8 cellular contexts compared by ENCODE assay signal in the genomic region with DNA sequence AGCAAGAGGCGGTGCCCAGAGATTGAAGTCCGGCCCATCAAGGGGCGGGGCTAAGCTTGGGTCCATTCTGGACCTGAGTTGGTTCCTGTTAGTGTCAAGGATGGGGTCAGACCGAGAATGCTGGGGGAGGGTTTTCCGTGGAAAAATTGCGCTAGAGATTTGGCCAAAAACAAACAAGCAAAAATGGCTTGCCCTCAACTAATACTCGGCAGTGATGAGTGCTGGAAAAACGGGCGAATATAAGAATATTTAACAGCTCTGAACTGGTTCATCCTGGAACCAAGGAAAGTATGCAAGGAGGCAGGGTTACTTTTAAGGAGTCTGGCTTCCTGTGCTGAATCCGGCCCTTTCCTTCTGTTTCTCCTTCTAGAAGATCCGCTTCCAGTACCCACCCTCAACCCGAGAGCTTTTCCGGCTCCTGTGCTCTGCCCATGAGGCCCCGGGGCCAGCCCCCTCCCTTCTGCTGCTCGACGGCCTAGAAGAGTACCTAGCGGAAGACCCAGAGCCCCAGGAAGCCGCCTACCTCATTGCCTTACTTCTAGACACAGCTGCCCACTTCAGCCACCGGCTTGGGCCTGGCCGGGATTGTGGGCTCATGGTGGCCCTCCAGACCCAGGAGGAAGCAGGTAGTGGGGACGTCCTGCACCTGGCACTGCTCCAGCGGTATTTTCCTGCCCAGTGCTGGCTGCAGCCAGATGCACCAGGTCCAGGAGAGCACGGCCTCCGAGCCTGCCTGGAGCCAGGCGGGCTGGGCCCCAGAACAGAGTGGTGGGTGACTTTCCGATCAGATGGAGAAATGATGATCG. TPM values are rescaled to one million over a fixed set of nuclear protein-coding genes. Genes with fewer than 3 reads are reported as not detected.
A peak's percentile ranks its signal among the peaks of the same experiment; 100 is the strongest.
DNase-seq lines count a peak whose midpoint lies in the region; FAIRE-seq and TF ChIP-seq lines count a peak whose summit lies in the region.

No MANE protein-coding gene starts in this region.

- H3K27ac ChIP-seq in keratinocyte (ENCODE audit: control insufficient read depth, insufficient read depth, low read length): peak overlapping the region; percentile 94

- H3K36me3 ChIP-seq in keratinocyte (ENCODE audit: control insufficient read depth in 2 of 2, extremely low read depth in 1 of 2, insufficient read depth in 2 of 2, low read length in 2 of 2): no peaks in the 10 kb centered on the region

- no peaks in the 10 kb centered on the region for H4K20me1 ChIP-seq in keratinocyte (ENCODE audit: control insufficient read depth, extremely low read depth, insufficient read depth, low read length)

- H3K27me3 ChIP-seq in keratinocyte (ENCODE audit: control insufficient read depth, extremely low read depth, insufficient read depth, low read length): no peaks in the 10 kb centered on the region

- peak overlapping the region; percentile 73 for H2AFZ ChIP-seq in keratinocyte (ENCODE audit: control insufficient read depth, low read length)

- H3K4me1 ChIP-seq in keratinocyte (ENCODE audit: control insufficient read depth, extremely low read depth, insufficient read depth, low read length): peaks cover 39% of the 10 kb centered on the region

- in situ Hi-C loops in KBM-7 (cut with MboI; ENCODE audit: low pct_unique_long_range_greater_than_20kb, low sequenced_read_pairs): no loop called here
- in situ Hi-C loops in astrocyte of the spinal cord (cut with HindIII; ENCODE audit: low sequenced_read_pairs): no loop called here

- TF ChIP-seq CTCF in astrocyte of the spinal cord (IDR thresholded peaks at IDR 0.05; ENCODE audit: low read depth, low read length): no peak
- TF ChIP-seq CTCF in keratinocyte (optimal IDR thresholded peaks at IDR 0.05 in 1 of 3, IDR thresholded peaks at IDR 0.05 in 1 of 3, conservative IDR thresholded peaks at IDR 0.05 in 1 of 3; ENCODE audit: extremely low read depth in 1 of 3, insufficient read depth in 2 of 3, low read length in 3 of 3): no peak

- H3K4me3 ChIP-seq in astrocyte of the spinal cord (ENCODE audit: low read depth, low read length): peak overlapping the region; percentile 74
- H3K4me3 ChIP-seq in keratinocyte (ENCODE audit: control insufficient read depth in 2 of 3, extremely low read depth in 1 of 3, insufficient read depth in 2 of 3, low read depth in 1 of 3, low read length in 3 of 3): peak overlapping the region; percentile 47 to 82 (median 81)

- H3K9me1 ChIP-seq in keratinocyte (ENCODE audit: control insufficient read depth, extremely low read depth, insufficient read depth, low read length): peaks cover 7% of the 10 kb centered on the region

- H3K79me2 ChIP-seq in keratinocyte (ENCODE audit: control insufficient read depth, insufficient read depth, low read length): peaks cover 4% of the 10 kb centered on the region

- no peak for FAIRE-seq in keratinocyte (lab: Jason Lieb, UNC)

- DNase-seq in DMS79 (lab: John Stamatoyannopoulos, UW) (peak; percentile 54), KBM-7 (peak; percentile 84), T-helper 9 cell (peak; percentile 56), astrocyte of the spinal cord (ENCODE audit: low read depth, low spot score) (no peak), keratinocyte (ENCODE audit: low read depth, low spot score) (no peak), NCI-H2171 treated with DMSO at 0.1 percent for 48 hours (lab: John Stamatoyannopoulos, UW) (no peak), midbrain (lab: John Stamatoyannopoulos, UW) (no peak)
- DNase-seq in stimulated activated CD4-positive, alpha-beta T cell treated with anti-CD3 and anti-CD28 coated beads, TNF-alpha, amount 100 ng/mL, for 24 hours (ENCODE audit: low read depth in 3 of 3): peak; percentile 25 to 64 (median 38)

- dilution Hi-C loops in keratinocyte (cut with MboI; ENCODE audit: extremely low pct_ligation_motif_present, low sequenced_read_pairs): no loop called here

- H3K9ac ChIP-seq in keratinocyte (ENCODE audit: control insufficient read depth, extremely low read depth, insufficient read depth, low read length): peak overlapping the region; percentile 94

- no peaks in the 10 kb centered on the region for H3K9me3 ChIP-seq in keratinocyte (ENCODE audit: control insufficient read depth, low read depth, low read length)

- peak overlapping the region; percentile 88 for H3K4me2 ChIP-seq in keratinocyte (ENCODE audit: control insufficient read depth, extremely low read depth, insufficient read depth, low read depth, low read length)

RNA-seq across cellular contexts. Expression of a gene that starts 0.9 kb away (rescaled TPM):
- 2.1 to 2.5 TPM (median 2.2 TPM) in 3 replicates for polyA plus RNA-seq in keratinocyte
- polyA plus RNA-seq in keratinocyte (2011; ENCODE audit: low read depth): 0.62 TPM
- polyA plus RNA-seq in keratinocyte (2011; cell fraction: cytosol; rRNA removed): 1.4 and 2.0 TPM in 2 replicates
- polyA plus RNA-seq in keratinocyte (2011; cell fraction: nucleus; rRNA removed): 2.1 and 2.3 TPM in 2 replicates
- polyA plus RNA-seq in keratinocyte (2012; ENCODE audit: low replicate concordance): 2.1 and 3.2 TPM in 2 replicates
- polyA minus RNA-seq in keratinocyte: 0.77 to 1.4 TPM (median 1.1 TPM) in 3 replicates
- polyA minus RNA-seq in keratinocyte (2011; cell fraction: cytosol; rRNA and poly(A)+ RNA removed): not detected
- 0.53 and 0.54 TPM in 2 replicates for polyA minus RNA-seq in keratinocyte (2011; cell fraction: nucleus; rRNA and poly(A)+ RNA removed)

RNA-seq across cellular contexts. Expression of a gene that starts 8.8 kb away (rescaled TPM):
- 0.68 to 0.94 TPM (median 0.85 TPM) in 3 replicates for polyA plus RNA-seq in keratinocyte
- polyA plus RNA-seq in keratinocyte (2011; ENCODE audit: low read depth): 0.17 TPM
- 0.41 and 0.95 TPM in 2 replicates for polyA plus RNA-seq in keratinocyte (2011; cell fraction: cytosol; rRNA removed)
- 0.80 and 1.5 TPM in 2 replicates for polyA plus RNA-seq in keratinocyte (2011; cell fraction: nucleus; rRNA removed)
- 0.71 and 1.0 TPM in 2 replicates for polyA plus RNA-seq in keratinocyte (2012; ENCODE audit: low replicate concordance)
- polyA minus RNA-seq in keratinocyte: 0.26 to 0.52 TPM (median 0.43 TPM) in 3 replicates
- polyA minus RNA-seq in keratinocyte (2011; cell fraction: cytosol; rRNA and poly(A)+ RNA removed): 3.3 TPM
- 0.31 and 0.63 TPM in 2 replicates for polyA minus RNA-seq in keratinocyte (2011; cell fraction: nucleus; rRNA and poly(A)+ RNA removed)

RNA-seq across cellular contexts. Expression of a gene that starts 20.1 kb away (rescaled TPM):
- 3.5 to 9.1 TPM (median 5.7 TPM) in 3 replicates for polyA plus RNA-seq in keratinocyte
- 1.7 TPM for polyA plus RNA-seq in keratinocyte (2011; ENCODE audit: low read depth)
- 5.9 and 12.7 TPM in 2 replicates for polyA plus RNA-seq in keratinocyte (2011; cell fraction: cytosol; rRNA removed)
- 14.4 and 18.4 TPM in 2 replicates for polyA plus RNA-seq in keratinocyte (2011; cell fraction: nucleus; rRNA removed)
- polyA plus RNA-seq in keratinocyte (2012; ENCODE audit: low replicate concordance): 14.6 and 28.9 TPM in 2 replicates
- 5.0 to 12.7 TPM (median 7.2 TPM) in 3 replicates for polyA minus RNA-seq in keratinocyte
- 15.7 TPM for polyA minus RNA-seq in keratinocyte (2011; cell fraction: cytosol; rRNA and poly(A)+ RNA removed)
- 5.4 and 7.9 TPM in 2 replicates for polyA minus RNA-seq in keratinocyte (2011; cell fraction: nucleus; rRNA and poly(A)+ RNA removed)

RNA-seq across cellular contexts. Expression of a gene that starts 29.0 kb away (rescaled TPM):
- 6.4 to 9.1 TPM (median 7.5 TPM) in 3 replicates for polyA plus RNA-seq in keratinocyte
- polyA plus RNA-seq in keratinocyte (2011; ENCODE audit: low read depth): 7.4 TPM
- polyA plus RNA-seq in keratinocyte (2011; cell fraction: cytosol; rRNA removed): 3.3 and 4.9 TPM in 2 replicates
- polyA plus RNA-seq in keratinocyte (2011; cell fraction: nucleus; rRNA removed): 26.4 and 27.5 TPM in 2 replicates
- polyA plus RNA-seq in keratinocyte (2012; ENCODE audit: low replicate concordance): 7.6 and 11.5 TPM in 2 replicates
- polyA minus RNA-seq in keratinocyte: 0.89 to 5.7 TPM (median 4.7 TPM) in 3 replicates
- 7.1 TPM for polyA minus RNA-seq in keratinocyte (2011; cell fraction: cytosol; rRNA and poly(A)+ RNA removed)
- polyA minus RNA-seq in keratinocyte (2011; cell fraction: nucleus; rRNA and poly(A)+ RNA removed): 3.4 and 7.3 TPM in 2 replicates

RNA-seq across cellular contexts. Expression of a gene that starts 29.3 kb away (rescaled TPM):
- 65.5 to 107 TPM (median 91.7 TPM) in 3 replicates for polyA plus RNA-seq in keratinocyte
- polyA plus RNA-seq in keratinocyte (2011; ENCODE audit: low read depth): 11.6 TPM
- polyA plus RNA-seq in keratinocyte (2011; cell fraction: cytosol; rRNA removed): 104 and 173 TPM in 2 replicates
- 138 and 164 TPM in 2 replicates for polyA plus RNA-seq in keratinocyte (2011; cell fraction: nucleus; rRNA removed)
- 66.9 and 77.4 TPM in 2 replicates for polyA plus RNA-seq in keratinocyte (2012; ENCODE audit: low replicate concordance)
- polyA minus RNA-seq in keratinocyte: 59.6 to 78.6 TPM (median 77.0 TPM) in 3 replicates
- 63.3 TPM for polyA minus RNA-seq in keratinocyte (2011; cell fraction: cytosol; rRNA and poly(A)+ RNA removed)
- 21.9 and 24.1 TPM in 2 replicates for polyA minus RNA-seq in keratinocyte (2011; cell fraction: nucleus; rRNA and poly(A)+ RNA removed)

Comparison
In these comparisons a context has a peak if more than half of its experiments do, and no peak if none do; other contexts are left out.
1. DNase-seq: peak in DMS79 (single experiment), KBM-7 (single experiment), T-helper 9 cell (single experiment) and stimulated activated CD4-positive, alpha-beta T cell treated with anti-CD3 and anti-CD28 coated beads, TNF-alpha, amount 100 ng/mL, for 24 hours (3 of 3); none in astrocyte of the spinal cord (single experiment), keratinocyte (single experiment), NCI-H2171 treated with DMSO at 0.1 percent for 48 hours (single experiment) and midbrain (single experiment).